ENCODE assay signal across 8 cellular contexts in the genomic region with DNA sequence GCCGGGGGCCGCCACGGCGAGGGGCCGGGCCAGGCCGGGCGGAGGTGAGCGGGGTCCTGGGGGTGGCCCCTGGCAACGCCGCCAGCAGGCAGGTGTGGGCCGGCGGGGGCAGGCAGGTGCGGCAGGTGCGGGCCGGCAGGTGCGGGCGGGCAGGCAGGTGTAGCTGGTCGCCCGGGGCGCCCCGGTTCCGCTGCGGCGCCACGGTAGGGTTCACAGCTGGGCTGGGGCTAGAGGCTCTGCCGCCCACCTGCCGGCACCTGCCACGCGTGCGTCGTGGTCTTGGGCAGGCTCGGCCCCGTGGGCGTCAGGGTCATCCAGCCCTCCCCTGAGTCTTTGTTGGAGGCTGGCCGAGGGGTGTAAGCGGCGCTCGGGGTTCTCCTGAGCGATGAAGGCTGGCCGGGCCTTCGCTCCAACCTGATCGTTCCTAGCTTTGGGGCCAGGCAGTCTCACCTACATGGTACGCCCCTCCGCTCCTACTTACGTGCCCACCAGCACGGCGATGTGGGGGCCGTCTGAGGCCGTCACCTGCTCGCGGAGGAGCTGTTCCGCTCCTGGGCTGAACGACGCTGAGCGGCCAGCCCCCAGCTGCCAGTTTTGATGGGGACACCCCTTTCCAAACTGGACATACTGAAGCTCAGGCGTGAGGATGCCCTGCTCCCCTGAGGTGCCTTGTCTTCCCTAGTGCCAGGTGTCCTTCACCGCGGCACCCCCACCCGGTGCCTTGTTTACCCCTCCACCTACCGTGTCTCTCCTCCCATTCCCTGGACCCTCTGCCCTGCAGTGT.
A peak's percentile ranks its signal among the peaks of the same experiment; 100 is the strongest.
DNase-seq lines count a peak whose midpoint lies in the region; ATAC-seq and TF ChIP-seq lines count a peak whose summit lies in the region.

No MANE protein-coding gene starts in this region.

- peak overlapping the region; percentile 95 for H3K4me3 Mint-ChIP-seq in activated naive CD8-positive, alpha-beta T cell

- H3K27me3 Mint-ChIP-seq in activated naive CD8-positive, alpha-beta T cell: no peaks in the 10 kb centered on the region

- H3K9ac ChIP-seq in stomach smooth muscle (ENCODE audit: low read length in 2 of 2): peak overlapping the region; percentile 70 to 84

- peak; percentile 1 for ATAC-seq in GM19468 (IDR thresholded peaks at IDR 0.05; ENCODE audit: extremely low read depth, unreplicated experiment)

- H3K27me3 ChIP-seq in HL-60 (ENCODE audit: insufficient read depth, poor library complexity, severe bottlenecking): no peaks in the 10 kb centered on the region
- H3K27me3 ChIP-seq in stomach smooth muscle (ENCODE audit: control insufficient read depth in 1 of 2, insufficient read depth in 2 of 2, low read length in 2 of 2): no peaks in the 10 kb centered on the region

- peaks cover 5% of the 10 kb centered on the region for H3K36me3 Mint-ChIP-seq in activated naive CD8-positive, alpha-beta T cell

- H3K27ac ChIP-seq in HL-60 (replicated peaks) (peak overlapping the region; percentile 55), stomach smooth muscle (ENCODE audit: low read length) (peak overlapping the region; percentile 37)

- TF ChIP-seq CTCF in HL-60 (IDR thresholded peaks at IDR 0.05; ENCODE audit: insufficient read depth, low read length): no peak

- peak overlapping the region; percentile 87 for H3K27ac Mint-ChIP-seq in activated naive CD8-positive, alpha-beta T cell

- H3K4me1 ChIP-seq in stomach smooth muscle (ENCODE audit: control insufficient read depth, insufficient read depth, low read length): peaks cover 24% of the 10 kb centered on the region

- no peaks in the 10 kb centered on the region for H3K9me3 Mint-ChIP-seq in activated naive CD8-positive, alpha-beta T cell (ENCODE audit: low read depth)

- H3K9me3 ChIP-seq in stomach smooth muscle (ENCODE audit: control insufficient read depth in 2 of 2, low read length in 2 of 2): no peaks in the 10 kb centered on the region

- DNase-seq in ELR (ENCODE audit: low read depth): peak; percentile 21
- DNase-seq in HL-60 (ENCODE audit: low read depth in 1 of 2, low spot score in 1 of 2): no peak
- DNase-seq in kidney tubule cell (ENCODE audit: low spot score): peak; percentile 30
- no peak for DNase-seq in globus pallidus (ENCODE audit: low spot score)
- no peak for DNase-seq in GDM1 (lab: John Stamatoyannopoulos, UW)

- H3K36me3 ChIP-seq in stomach smooth muscle (ENCODE audit: control insufficient read depth in 2 of 2, insufficient read depth in 2 of 2, low read length in 2 of 2): peaks cover 0 to 5% of the 10 kb centered on the region in 2 donors

- H3K4me1 Mint-ChIP-seq in activated naive CD8-positive, alpha-beta T cell (ENCODE audit: low read depth): peaks cover 42% of the 10 kb centered on the region

- peak overlapping the region; percentile 91 for H3K4me3 ChIP-seq in HL-60 (replicated peaks; ENCODE audit: insufficient read depth, low read length)
- H3K4me3 ChIP-seq in stomach smooth muscle (ENCODE audit: low read length in 2 of 2): peak overlapping the region; percentile 79 to 86

Comparison
In these comparisons a context has a peak if more than half of its experiments do, and no peak if none do; other contexts are left out.
1. DNase-seq: peak in ELR (single experiment) and kidney tubule cell (single experiment); none in HL-60 (0 of 2), globus pallidus (single experiment) and GDM1 (single experiment).